8 cellular contexts compared by ENCODE assay signal in genomic region chr10:124093076-124093773, GRCh38. TPM values are rescaled to one million over a fixed set of nuclear protein-coding genes. Genes with fewer than 3 reads are reported as not detected.
A peak's percentile ranks its signal among the peaks of the same experiment; 100 is the strongest.
DNase-seq lines count a peak whose midpoint lies in the region; FAIRE-seq and TF ChIP-seq lines count a peak whose summit lies in the region.

Gene CHST15, minus strand, starts transcription at chr10:124093598. Its CDS starts 47,386 bp downstream, at chr10:124046212.

- H3K4me3 ChIP-seq in HUES6 (ENCODE audit: low read depth, low read length) (peak within 1 kb of the TSS; percentile 90), ascending aorta (peak within 1 kb of the TSS; percentile 73 to 79), iPS DF 6.9 (ENCODE audit: low read length) (peak within 1 kb of the TSS; percentile 56), rectal smooth muscle tissue (ENCODE audit: low read length) (peak within 1 kb of the TSS; percentile 74)

- peaks cover 28% of the 10 kb centered on the region for H3K27me3 ChIP-seq in HUES6 (ENCODE audit: control insufficient read depth, insufficient read depth, low read length)
- H3K27me3 ChIP-seq in ascending aorta: no peaks in the 10 kb centered on the region
- H3K27me3 ChIP-seq in iPS DF 6.9 (ENCODE audit: control insufficient read depth, insufficient read depth, low read length): peaks cover 8% of the 10 kb centered on the region; the same call in 1 of the 2 replicates
- peaks cover 6% of the 10 kb centered on the region for H3K27me3 ChIP-seq in rectal smooth muscle tissue (ENCODE audit: control insufficient read depth, insufficient read depth, low read length)

- FAIRE-seq in D721Med (lab: Jason Lieb, UNC): no peak

- no peaks in the 10 kb centered on the region for H3K36me3 ChIP-seq in HUES6 (ENCODE audit: control insufficient read depth, insufficient read depth, low read length)
- H3K36me3 ChIP-seq in ascending aorta: no peaks in the 10 kb centered on the region
- no peaks in the 10 kb centered on the region for H3K36me3 ChIP-seq in iPS DF 6.9 (ENCODE audit: control insufficient read depth, insufficient read depth, low read length)
- H3K36me3 ChIP-seq in rectal smooth muscle tissue (ENCODE audit: control insufficient read depth, insufficient read depth, low read length): no peaks in the 10 kb centered on the region

- intact Hi-C loops in ascending aorta (cut with DNase I): loop anchor here (2.0 to 5.0 kb wide), 4 partner anchors 44 to 132 kb away; no protein-coding TSS in a partner anchor

- H3K9me3 ChIP-seq in HUES6 (ENCODE audit: control insufficient read depth, insufficient read depth, low read depth, low read length): peaks cover 3% of the 10 kb centered on the region
- no peaks in the 10 kb centered on the region for H3K9me3 ChIP-seq in ascending aorta
- H3K9me3 ChIP-seq in iPS DF 6.9 (ENCODE audit: control insufficient read depth, insufficient read depth, low read length): no peaks in the 10 kb centered on the region

- peak within 1 kb of the TSS; percentile 65; the same call in 1 of the 2 replicates for H3K27ac ChIP-seq in HUES6 (ENCODE audit: low read depth, low read length)
- peak within 1 kb of the TSS; percentile 87 to 88 for H3K27ac ChIP-seq in ascending aorta
- no peak within 1 kb of the TSS for H3K27ac ChIP-seq in iPS DF 6.9 (ENCODE audit: low read length)
- H3K27ac ChIP-seq in rectal smooth muscle tissue (ENCODE audit: low read depth, low read length): peak within 1 kb of the TSS; percentile 91

- no CpG with 5 or more reads among the region's 79 CpGs for WGBS in iPS DF 6.9 (ENCODE audit: insufficient coverage, insufficient read length)

- H3K9ac ChIP-seq in HUES6 (ENCODE audit: low read length) (peak within 1 kb of the TSS; percentile 83), rectal smooth muscle tissue (ENCODE audit: low read length) (peak within 1 kb of the TSS; percentile 56)

- H3K4me1 ChIP-seq in HUES6 (ENCODE audit: control insufficient read depth, insufficient read depth, low read length): peaks cover 28% of the 10 kb centered on the region
- H3K4me1 ChIP-seq in ascending aorta: peaks cover 0 to 19% of the 10 kb centered on the region in 2 donors
- no peaks in the 10 kb centered on the region; the same call in 1 of the 2 replicates for H3K4me1 ChIP-seq in iPS DF 6.9 (ENCODE audit: control insufficient read depth, insufficient read depth, low read length)
- H3K4me1 ChIP-seq in rectal smooth muscle tissue (ENCODE audit: control insufficient read depth, insufficient read depth, low read length): peaks cover 22% of the 10 kb centered on the region

- TF ChIP-seq CTCF in ascending aorta (IDR thresholded peaks at IDR 0.05): no peak
- no peak for TF ChIP-seq CTCF in D721Med (IDR thresholded peaks at IDR 0.05; ENCODE audit: insufficient read depth, missing control alignments)

- DNase-seq in NCI-H345 (lab: John Stamatoyannopoulos, UW) (peak; percentile 30), NCI-H345 treated with DMSO at 0.1 percent for 48 hours (lab: John Stamatoyannopoulos, UW; ENCODE audit: unreplicated experiment) (no peak), ascending aorta (ENCODE audit: low spot score in 2 of 2) (peak in 1 of 2 donors; percentile 80), iPS DF 6.9 (ENCODE audit: low read depth, low spot score) (no peak), LoVo (ENCODE audit: low spot score) (no peak), D721Med (ENCODE audit: insufficient read length, low spot score) (no peak)

RNA-seq across cellular contexts. Expression of gene CHST15, which starts in this region (rescaled TPM):
- total RNA-seq in ascending aorta: 20.4 TPM
